Comparison of ENCODE assay signal across 8 cellular contexts in the genomic region with DNA sequence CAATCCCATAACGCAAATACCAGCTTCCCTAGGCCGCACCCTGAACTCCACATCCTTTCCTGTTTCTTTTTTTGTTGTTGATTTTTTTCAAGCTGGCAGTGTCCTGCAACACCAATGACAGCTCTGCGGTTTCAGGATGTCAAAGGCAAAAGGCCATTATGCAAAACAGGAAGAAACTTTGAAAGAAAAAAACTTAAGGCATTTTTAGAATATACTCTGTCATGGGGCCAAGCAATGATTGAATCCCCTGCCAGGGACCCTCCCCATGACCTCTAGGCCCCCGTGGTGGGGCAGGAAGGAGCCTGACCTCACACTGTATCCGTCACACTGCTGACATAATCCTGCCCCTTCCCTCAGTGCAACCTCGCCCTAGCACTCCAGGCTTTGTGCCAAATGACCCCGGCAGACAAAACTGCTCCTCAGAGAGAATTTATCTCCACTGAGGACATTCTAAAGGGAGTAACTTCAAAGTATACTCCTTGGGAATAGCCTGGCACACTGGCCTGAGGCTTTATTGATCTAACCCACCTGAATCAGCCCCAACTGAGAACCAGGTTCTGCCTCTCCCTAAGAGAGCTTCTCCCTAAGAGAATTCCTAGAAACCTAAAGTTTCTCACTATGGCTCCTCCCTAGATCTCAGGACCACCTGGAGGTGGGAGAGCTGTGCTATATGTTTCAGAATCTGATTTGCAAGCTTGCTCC. TPM values are rescaled to one million over a fixed set of nuclear protein-coding genes. Genes with fewer than 3 reads are reported as not detected.
DNase-seq lines count a peak whose midpoint lies in the region; ATAC-seq, FAIRE-seq and TF ChIP-seq lines count a peak whose summit lies in the region.

No MANE protein-coding gene starts in this region.

- intact Hi-C loops in activated CD4-positive, alpha-beta T cell treated with anti-CD3 and anti-CD28 coated beads for 36 hours (cut with DNase I, micrococcal nuclease) = loop anchor here (1.0 to 2.0 kb wide), 3 partner anchors 8 to 288 kb away; a partner anchor contains a TSS
- intact Hi-C loops in kidney (cut with DNase I) = no loop called here

- peak overlapping the region; percentile 91 to 99 for H3K27ac ChIP-seq in kidney (ENCODE audit: low read depth in 2 of 2, low read length in 2 of 2)

- peaks cover 72 to 91% of the 10 kb centered on the region in 2 donors for H3K4me1 ChIP-seq in kidney (ENCODE audit: control insufficient read depth in 1 of 2, insufficient read depth in 1 of 2, low read depth in 1 of 2, low read length in 2 of 2)

- H3K36me3 Mint-ChIP-seq in activated CD4-positive, alpha-beta T cell treated with anti-CD3 and anti-CD28 coated beads for 36 hours (ENCODE audit: low read depth) = peaks cover 13% of the 10 kb centered on the region
- H3K36me3 Mint-ChIP-seq in activated naive CD8-positive, alpha-beta T cell treated with anti-CD3 and anti-CD28 coated beads, Interleukin-2, amount 10 ng/mL, durations not matched to agents 7 days and 5 days = peaks cover 11% of the 10 kb centered on the region

- H3K9me3 ChIP-seq in MG63 = no peaks in the 10 kb centered on the region
- no peaks in the 10 kb centered on the region for H3K9me3 ChIP-seq in kidney (ENCODE audit: control insufficient read depth in 1 of 2, low read length in 2 of 2)

- peak overlapping the region; percentile 94 for H3K27ac Mint-ChIP-seq in activated CD4-positive, alpha-beta T cell treated with anti-CD3 and anti-CD28 coated beads for 36 hours
- H3K27ac Mint-ChIP-seq in activated naive CD8-positive, alpha-beta T cell treated with anti-CD3 and anti-CD28 coated beads, Interleukin-2, amount 10 ng/mL, durations not matched to agents 7 days and 5 days = peak overlapping the region; percentile 88

- H3K36me3 ChIP-seq in MG63 (no peaks in the 10 kb centered on the region), kidney (ENCODE audit: control insufficient read depth in 1 of 2, insufficient read depth in 2 of 2, low read length in 2 of 2) (no peaks in the 10 kb centered on the region)

- peak overlapping the region; percentile 8 to 47 for H3K9ac ChIP-seq in kidney (ENCODE audit: low read length in 2 of 2)

- no peak for TF ChIP-seq CTCF in kidney (IDR thresholded peaks at IDR 0.05; ENCODE audit: borderline replicate concordance, extremely low read depth, insufficient read depth)

- ATAC-seq in activated CD4-positive, alpha-beta T cell treated with anti-CD3 and anti-CD28 coated beads for 36 hours = peak; percentile 39
- peak; percentile 52 for ATAC-seq in activated naive CD8-positive, alpha-beta T cell treated with anti-CD3 and anti-CD28 coated beads, Interleukin-2, amount 10 ng/mL, durations not matched to agents 7 days and 5 days (ENCODE audit: low read depth)
- peak; percentile 37 for ATAC-seq in stimulated activated naive CD8-positive, alpha-beta T cell treated with anti-CD3 and anti-CD28 coated beads, Interleukin-15, Interleukin-2, amounts not matched to agents 100 U/mL and 50 U/mL, for 24 hours

- H3K27me3 Mint-ChIP-seq in activated CD4-positive, alpha-beta T cell treated with anti-CD3 and anti-CD28 coated beads for 36 hours = no peaks in the 10 kb centered on the region
- no peaks in the 10 kb centered on the region for H3K27me3 Mint-ChIP-seq in activated naive CD8-positive, alpha-beta T cell treated with anti-CD3 and anti-CD28 coated beads, Interleukin-2, amount 10 ng/mL, durations not matched to agents 7 days and 5 days

- H3K4me1 Mint-ChIP-seq in activated CD4-positive, alpha-beta T cell treated with anti-CD3 and anti-CD28 coated beads for 36 hours = peaks cover 94% of the 10 kb centered on the region
- H3K4me1 Mint-ChIP-seq in activated naive CD8-positive, alpha-beta T cell treated with anti-CD3 and anti-CD28 coated beads, Interleukin-2, amount 10 ng/mL, durations not matched to agents 7 days and 5 days = peaks cover 62% of the 10 kb centered on the region

- DNase-seq in activated CD4-positive, alpha-beta T cell treated with anti-CD3 and anti-CD28 coated beads for 36 hours = peak; percentile 63
- no peak for DNase-seq in activated CD4-positive, alpha-beta T cell treated with anti-CD3 and anti-CD28 coated beads for 1 hour
- peak; percentile 79 for DNase-seq in MG63
- DNase-seq in activated naive CD8-positive, alpha-beta T cell treated with anti-CD3 and anti-CD28 coated beads, Interleukin-2, amount 10 ng/mL, durations not matched to agents 7 days and 5 days = no peak
- peak; percentile 93 for DNase-seq in kidney
- peak; percentile 54 for DNase-seq in stimulated activated naive CD8-positive, alpha-beta T cell treated with anti-CD3 and anti-CD28 coated beads, Interleukin-15, Interleukin-2, amounts not matched to agents 100 U/mL and 50 U/mL, for 24 hours
- no peak for DNase-seq in NCI-H524 (lab: John Stamatoyannopoulos, UW)
- no peak for DNase-seq in NCI-H2196 treated with DMSO at 0.1 percent for 48 hours (lab: John Stamatoyannopoulos, UW; ENCODE audit: unreplicated experiment)

- peak overlapping the region; percentile 61 for H3K4me3 Mint-ChIP-seq in activated CD4-positive, alpha-beta T cell treated with anti-CD3 and anti-CD28 coated beads for 36 hours
- peak overlapping the region; percentile 71 for H3K4me3 Mint-ChIP-seq in activated naive CD8-positive, alpha-beta T cell treated with anti-CD3 and anti-CD28 coated beads, Interleukin-2, amount 10 ng/mL, durations not matched to agents 7 days and 5 days

- no peaks in the 10 kb centered on the region for H3K9me3 Mint-ChIP-seq in activated CD4-positive, alpha-beta T cell treated with anti-CD3 and anti-CD28 coated beads for 36 hours (ENCODE audit: low read depth)
- H3K9me3 Mint-ChIP-seq in activated naive CD8-positive, alpha-beta T cell treated with anti-CD3 and anti-CD28 coated beads, Interleukin-2, amount 10 ng/mL, durations not matched to agents 7 days and 5 days = peaks cover under 1% of the 10 kb centered on the region

- no peak overlapping the region for H3K4me3 ChIP-seq in MG63
- H3K4me3 ChIP-seq in kidney (ENCODE audit: low read length in 2 of 2) = peak overlapping the region; percentile 1 to 6

- FAIRE-seq in kidney (lab: Jason Lieb, UNC) = peak; percentile 39

- POLR2A ChIA-PET in activated CD4-positive, alpha-beta T cell treated with anti-CD3 and anti-CD28 coated beads for 36 hours (lab: Charles Lee) = interaction anchor here (0.7 to 1.1 kb wide), 4 partner anchors 10 to 587 kb away, joined by 3 to 7 read pairs (median 3); a partner anchor contains a TSS
- POLR2A ChIA-PET in activated naive CD8-positive, alpha-beta T cell treated with anti-CD3 and anti-CD28 coated beads, Interleukin-2, amount 10 ng/mL, durations not matched to agents 7 days and 5 days (lab: Charles Lee) = interaction anchor here (0.7 to 3.0 kb wide), 3 partner anchors 8 to 83 kb away, joined by 3 to 22 read pairs (median 7); a partner anchor contains a TSS

- CTCF ChIA-PET in activated CD4-positive, alpha-beta T cell treated with anti-CD3 and anti-CD28 coated beads for 36 hours (lab: Charles Lee) = interaction anchor here (0.5 to 1.4 kb wide), 6 partner anchors 8 to 114 kb away, joined by 3 to 5 read pairs (median 4); a partner anchor contains a TSS

- no peaks in the 10 kb centered on the region for H3K27me3 ChIP-seq in MG63

RNA-seq across cellular contexts. Expression of a gene that starts 7.9 kb away (rescaled TPM):
- 10 to 100 TPM; 44.5 to 47.1 TPM for total RNA-seq in activated CD4-positive, alpha-beta T cell treated with anti-CD3 and anti-CD28 coated beads for 36 hours
- total RNA-seq in MG63 (2014; rRNA removed; shearing (Covaris generic); ENCODE audit: low replicate concordance) = 31.9 and 35.2 TPM in 2 replicates
- 10 to 100 TPM; 34.6 to 35.7 TPM for total RNA-seq in activated naive CD8-positive, alpha-beta T cell treated with anti-CD3 and anti-CD28 coated beads, Interleukin-2, amount 10 ng/mL, durations not matched to agents 7 days and 5 days
- total RNA-seq in kidney = 163 TPM
- 33.0 TPM for polyA plus RNA-seq in kidney (ENCODE audit: insufficient read depth, low read depth, low replicate concordance)

Comparison
In these comparisons a context has a peak if more than half of its experiments do, and no peak if none do; other contexts are left out.
1. DNase-seq: peak in activated CD4-positive, alpha-beta T cell treated with anti-CD3 and anti-CD28 coated beads for 36 hours (single experiment), MG63 (single experiment), kidney (single experiment) and stimulated activated naive CD8-positive, alpha-beta T cell treated with anti-CD3 and anti-CD28 coated beads, Interleukin-15, Interleukin-2, amounts not matched to agents 100 U/mL and 50 U/mL, for 24 hours (single experiment); none in activated CD4-positive, alpha-beta T cell treated with anti-CD3 and anti-CD28 coated beads for 1 hour (single experiment), activated naive CD8-positive, alpha-beta T cell treated with anti-CD3 and anti-CD28 coated beads, Interleukin-2, amount 10 ng/mL, durations not matched to agents 7 days and 5 days (single experiment), NCI-H524 (0 of 2) and NCI-H2196 treated with DMSO at 0.1 percent for 48 hours (single experiment).
2. Peak in every context shown above with its lines, with median percentiles within 50 percentile points of each other: ATAC-seq.